ENCODE assay signal across 20 cellular contexts in the genomic region with DNA sequence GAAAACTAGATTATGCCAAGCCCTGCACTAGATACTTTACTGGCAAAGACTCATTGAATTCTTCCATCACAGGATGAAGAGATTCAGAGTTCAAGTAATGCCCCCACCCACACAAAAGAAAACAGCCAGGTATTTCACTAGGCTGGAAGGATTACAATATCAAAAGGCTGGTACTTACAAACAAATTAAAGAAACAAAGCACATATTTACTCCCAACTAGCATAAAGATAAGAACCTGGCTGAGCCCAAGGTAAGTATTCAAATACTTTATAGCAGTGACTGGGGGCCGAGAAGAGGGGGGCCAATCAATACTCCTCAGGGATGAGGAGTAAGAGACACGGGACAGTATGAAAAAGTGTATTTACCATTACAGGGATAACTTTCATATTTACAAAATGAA. TPM values are rescaled to one million over a fixed set of nuclear protein-coding genes. Genes with fewer than 3 reads are reported as not detected.
DNase-seq lines count a peak whose midpoint lies in the region; ATAC-seq and TF ChIP-seq lines count a peak whose summit lies in the region.
"Had no signal": no experiment of that assay in that cellular context is flagged by ENCODE, and none has a peak within 500 bp of the region (broad histone marks: within the 10 kb centered on the region; RNA-seq: fewer than 3 reads in every experiment).

No MANE protein-coding gene starts in this region.

- POLR2A ChIA-PET in WTC11 (lab: Charles Lee): interaction anchor here (1.4 kb wide), 1 partner anchor 37 kb away, joined by 4 read pairs; a partner anchor contains a TSS

- H3K4me1 ChIP-seq in H9 (ENCODE audit: insufficient read depth, low read length) (peaks cover 12% of the 10 kb centered on the region; the same call in 1 of the 2 replicates), iPS-20b (ENCODE audit: insufficient read depth, low read length) (peaks cover 14% of the 10 kb centered on the region; the same call in 1 of the 2 replicates)

- no peak overlapping the region for H2AFZ ChIP-seq in H9 (ENCODE audit: low read length)

- peak; percentile 4 for ATAC-seq in WTC11
- ATAC-seq in HG03097 (IDR thresholded peaks at IDR 0.05; ENCODE audit: low FRiP score, unreplicated experiment): no peak
- ATAC-seq in natural killer cell: no peak
- ATAC-seq: Right ventricle myocardium inferior had no signal

- H2BK12ac ChIP-seq in H9 (ENCODE audit: insufficient read length, low read depth, low read length): no peak overlapping the region

- peak; percentile 57 for DNase-seq in H9
- DNase-seq in WTC11 (ENCODE audit: low spot score): no peak
- DNase-seq in nucleus accumbens (lab: John Stamatoyannopoulos, UW): no peak
- no peak for DNase-seq in cortex of kidney (lab: John Stamatoyannopoulos, UW)
- no peak for DNase-seq in natural killer cell
- DNase-seq: ACHN; Calu3; CD8-positive, alpha-beta memory T cell; DMS153; KG1; NCI-H1417 treated with DMSO at 0.1 percent for 48 hours; NCI-H187; NCI-H446; NCI-H526; OCI-M1 had no signal

- H2BK120ac ChIP-seq in H9 (ENCODE audit: low read depth, low read length, poor library complexity, severe bottlenecking): no peak overlapping the region

- H3K18ac ChIP-seq in H9 (ENCODE audit: insufficient read length, low read depth, low read length): no peak overlapping the region

- H4K8ac ChIP-seq in H9 (replicated peaks; ENCODE audit: insufficient read length, low read depth, low read length): no peak overlapping the region

- intact Hi-C loops in natural killer cell (cut with micrococcal nuclease): no loop called here

- no peaks in the 10 kb centered on the region for H3K27me3 Mint-ChIP-seq in H9 (ENCODE audit: low read depth)
- no peaks in the 10 kb centered on the region for H3K27me3 Mint-ChIP-seq in WTC11 (ENCODE audit: low read depth)
- no peaks in the 10 kb centered on the region for H3K27me3 Mint-ChIP-seq in natural killer cell (ENCODE audit: low read depth in 2 of 2)
- H3K27me3 Mint-ChIP-seq: CD8-positive, alpha-beta memory T cell had no signal

- H2BK5ac ChIP-seq in H9 (ENCODE audit: insufficient read length, low read length): no peak overlapping the region

- H3K27ac ChIP-seq in H9 (ENCODE audit: insufficient read length, low read depth, low read length): peak overlapping the region; percentile 59
- no peak overlapping the region for H3K27ac ChIP-seq in iPS-20b (ENCODE audit: low read length)
- H3K27ac ChIP-seq: BLaER1 treated with 17β-estradiol and CSF1 and Interleukin-3, amounts not matched to agents 10 nM and 100 nM had no signal

- H3K4me1 Mint-ChIP-seq in H9: peaks cover 50 to 55% of the 10 kb centered on the region in 2 experiments
- H3K4me1 Mint-ChIP-seq in WTC11: peaks cover 57% of the 10 kb centered on the region
- peaks cover 23 to 44% of the 10 kb centered on the region in 2 donors for H3K4me1 Mint-ChIP-seq in natural killer cell

- H3K36me3 ChIP-seq in iPS-20b (ENCODE audit: insufficient read depth, low read depth, low read length): peaks cover 13% of the 10 kb centered on the region

- H3K9ac ChIP-seq in H9 (ENCODE audit: extremely low read depth, insufficient read length, low read length): no peak overlapping the region
- peak overlapping the region; percentile 47; the same call in 1 of the 2 replicates for H3K9ac ChIP-seq in iPS-20b (ENCODE audit: low read depth, low read length)

- H3K79me1 ChIP-seq in H9 (ENCODE audit: insufficient read depth, low read depth, low read length, poor library complexity, severe bottlenecking): no peaks in the 10 kb centered on the region

- no peak overlapping the region for H3K4ac ChIP-seq in H9 (ENCODE audit: low read depth, low read length)

- no peak overlapping the region for H3K23ac ChIP-seq in H9 (ENCODE audit: insufficient read length, low read depth, low read length)

- peak overlapping the region; percentile 49 for H3K4me3 ChIP-seq in iPS-20b (ENCODE audit: low read length)
- H3K4me3 ChIP-seq: BLaER1 treated with 17β-estradiol and CSF1 and Interleukin-3, amounts not matched to agents 10 nM and 100 nM had no signal

- H3K4me2 ChIP-seq in H9 (ENCODE audit: insufficient read depth, insufficient read length, low read length): peak overlapping the region; percentile 49
- H3K4me2 ChIP-seq: BLaER1 treated with 17β-estradiol and CSF1 and Interleukin-3, amounts not matched to agents 10 nM and 100 nM had no signal

- no peak overlapping the region for H3K14ac ChIP-seq in H9 (ENCODE audit: insufficient read depth, low read length)

- H4K91ac ChIP-seq in H9 (ENCODE audit: insufficient read length, low read depth, low read length): no peak overlapping the region

- no peaks in the 10 kb centered on the region for H3K9me3 ChIP-seq in H9 (ENCODE audit: control insufficient read depth, low read depth, low read length)
- H3K9me3 ChIP-seq in iPS-20b (ENCODE audit: insufficient read depth, low read depth, low read length): no peaks in the 10 kb centered on the region
- H3K9me3 ChIP-seq: BLaER1 treated with 17β-estradiol and CSF1 and Interleukin-3, amounts not matched to agents 10 nM and 100 nM had no signal

- no peaks in the 10 kb centered on the region for H3K27me3 ChIP-seq in H9 (ENCODE audit: insufficient read depth, low read length)
- no peaks in the 10 kb centered on the region for H3K27me3 ChIP-seq in iPS-20b (ENCODE audit: insufficient read depth, low read length)
- H3K27me3 ChIP-seq: BLaER1 treated with 17β-estradiol and CSF1 and Interleukin-3, amounts not matched to agents 10 nM and 100 nM had no signal

- H3K9me3 Mint-ChIP-seq in H9 (no peaks in the 10 kb centered on the region), WTC11 (no peaks in the 10 kb centered on the region), natural killer cell (no peaks in the 10 kb centered on the region)
- H3K9me3 Mint-ChIP-seq: CD8-positive, alpha-beta memory T cell had no signal

- no peak for TF ChIP-seq CTCF in H9 (conservative IDR thresholded peaks at IDR 0.05)
- TF ChIP-seq CTCF in WTC11 (IDR thresholded peaks at IDR 0.05): no peak
- no peak for TF ChIP-seq CTCF in natural killer cell (IDR thresholded peaks at IDR 0.05)

- H3K4me3 Mint-ChIP-seq in H9 (peak overlapping the region; percentile 32 to 63; a peak in 4 of 5 replicates), WTC11 (peak overlapping the region; percentile 38), natural killer cell (no peak overlapping the region)

- H3K79me2 ChIP-seq in H9 (ENCODE audit: insufficient read depth, low read length): peaks cover 3% of the 10 kb centered on the region; the same call in 1 of the 2 replicates

- H3K27ac Mint-ChIP-seq in H9 (peak overlapping the region; percentile 77 to 97 (median 96); a peak in 6 of 7 replicates), WTC11 (peak overlapping the region; percentile 94), natural killer cell (no peak overlapping the region)

- CTCF ChIA-PET in WTC11 (lab: Charles Lee): interaction anchor here (0.8 to 3.5 kb wide), 5 partner anchors 29 to 82 kb away, joined by 3 to 19 read pairs (median 6); a partner anchor contains a TSS

- no peak overlapping the region for H2BK20ac ChIP-seq in H9 (ENCODE audit: low read depth, low read length, poor library complexity, severe bottlenecking)

- H3K36me3 Mint-ChIP-seq in H9 (ENCODE audit: insufficient read depth in 1 of 3, low read depth in 3 of 3) (peaks cover 9 to 33% (median 18%) of the 10 kb centered on the region in 3 experiments; a peak in 6 of 7 replicates), WTC11 (peaks cover 19% of the 10 kb centered on the region; the same call in 1 of the 2 replicates), natural killer cell (no peaks in the 10 kb centered on the region)

- H2BK15ac ChIP-seq in H9 (ENCODE audit: low read depth, low read length): no peak overlapping the region

- no peak overlapping the region for H4K5ac ChIP-seq in H9 (ENCODE audit: insufficient read length, low read depth, low read length)

- no peak overlapping the region for H2AK5ac ChIP-seq in H9 (ENCODE audit: insufficient read length, low read length)

- H3K56ac ChIP-seq in H9 (ENCODE audit: insufficient read length, low read depth, low read length): no peak overlapping the region

- no CpG with 5 or more reads among the region's 2 CpGs for WGBS in H9 (ENCODE audit: extremely low coverage, insufficient read length, low lambda C conversion rate)

- H3K23me2 ChIP-seq in H9 (ENCODE audit: insufficient read length, low read depth, low read length, poor library complexity, severe bottlenecking): peaks cover 5% of the 10 kb centered on the region

- H3T11ph ChIP-seq in H9 (ENCODE audit: low read length): no peak overlapping the region

- peaks cover 2% of the 10 kb centered on the region for H4K20me1 ChIP-seq in H9 (ENCODE audit: control insufficient read depth, insufficient read depth, insufficient read length)

TF ChIP-seq in WTC11, 78 proteins besides CTCF, POLR2A, EP300 and RAD21:
- TF ChIP-seq NR2C2 (CRISPR knock-in tag; IDR thresholded peaks at IDR 0.05) (no peak), JAZF1 (CRISPR knock-in tag; IDR thresholded peaks at IDR 0.05) (peak; percentile 70; the same call in 1 of the 2 replicates)
TF ChIP-seq in WTC11: peak in this region for 1.

RNA-seq across cellular contexts. Expression of a gene that starts 3.7 kb away (rescaled TPM):
- total RNA-seq in H9 (2021) (26.7 and 30.3 TPM in 2 replicates), WTC11 (2021) (38.1 to 41.1 TPM (median 39.4 TPM) in 3 replicates), natural killer cell (10 to 100 TPM; 30.5 to 35.4 (median 31.7) TPM)

RNA-seq across cellular contexts. Expression of a gene that starts 3.9 kb away (rescaled TPM):
- 8.0 and 8.2 TPM in 2 replicates for total RNA-seq in H9 (2021)
- total RNA-seq in WTC11 (2021): 3.4 to 5.4 TPM (median 4.7 TPM) in 3 replicates
- total RNA-seq in natural killer cell: 1 to 10 TPM; 1.4 to 2.3 (median 1.5) TPM

RNA-seq across cellular contexts. Expression of a gene that starts 19.9 kb away (rescaled TPM):
- 18.9 and 20.5 TPM in 2 replicates for total RNA-seq in H9 (2021)
- 17.9 to 23.1 TPM (median 21.7 TPM) in 3 replicates for total RNA-seq in WTC11 (2021)
- total RNA-seq in natural killer cell: 1 to 10 TPM in 2 of 3 donors, under 1 TPM in 1; 0.99 to 1.7 (median 1.2) TPM

RNA-seq across cellular contexts. Expression of a gene that starts 26.4 kb away (rescaled TPM):
- total RNA-seq in H9 (2021): 3.1 and 4.6 TPM in 2 replicates
- 2.7 to 3.6 TPM (median 3.0 TPM) in 3 replicates for total RNA-seq in WTC11 (2021)
- total RNA-seq in natural killer cell: 1 to 10 TPM in 1 of 3 donors, under 1 TPM in 1, not detected in 1; 0.93 to 1.5 TPM
- total RNA-seq: Calu3; CD8-positive, alpha-beta memory T cell; H4; Right ventricle myocardium inferior had no signal

RNA-seq across cellular contexts. Expression of a gene that starts 27.5 kb away (rescaled TPM):
- 12.0 and 13.0 TPM in 2 replicates for total RNA-seq in H9 (2021)
- 15.2 to 17.4 TPM (median 17.0 TPM) in 3 replicates for total RNA-seq in WTC11 (2021)
- total RNA-seq in natural killer cell: 1 to 10 TPM in 1 of 3 donors, under 1 TPM in 2; 0.59 to 2.4 (median 0.89) TPM

Comparison
In these comparisons a context has a peak if more than half of its experiments do, and no peak if none do; other contexts are left out.
1. H3K27ac Mint-ChIP-seq: peak in H9 (3 of 3) and WTC11 (single experiment); none in natural killer cell (0 of 2).